ENCODE assay signal across 17 cellular contexts in the genomic region with DNA sequence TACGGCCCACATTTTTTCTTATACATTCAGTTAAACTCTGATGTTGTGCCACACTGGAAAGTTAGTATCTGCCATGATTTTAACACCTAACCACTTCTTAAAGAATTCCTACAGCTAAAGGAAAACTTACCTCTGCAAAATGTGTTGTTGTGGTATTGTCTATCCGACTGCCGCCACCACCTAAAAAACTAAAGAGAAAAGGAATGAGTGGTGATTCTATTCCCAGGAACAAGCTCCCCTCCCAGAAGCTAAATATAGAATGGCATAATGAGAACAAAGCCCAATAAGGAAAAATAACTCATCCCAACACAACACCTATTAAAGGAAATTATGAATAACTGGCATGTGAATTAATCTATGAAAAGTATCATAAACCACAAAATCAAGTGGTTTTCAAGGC. TPM values are rescaled to one million over a fixed set of nuclear protein-coding genes. Genes with fewer than 3 reads are reported as not detected.
DNase-seq lines count a peak whose midpoint lies in the region; ATAC-seq and TF ChIP-seq lines count a peak whose summit lies in the region.
"Had no signal": no experiment of that assay in that cellular context is flagged by ENCODE, and none has a peak within 500 bp of the region (broad histone marks: within the 10 kb centered on the region; RNA-seq: fewer than 3 reads in every experiment).

No MANE protein-coding gene starts in this region.

- ATAC-seq in Panc1 = no peak
- no peak for ATAC-seq in HG03025 (IDR thresholded peaks at IDR 0.05; ENCODE audit: low FRiP score, unreplicated experiment)
- ATAC-seq in HG02938 (IDR thresholded peaks at IDR 0.05; ENCODE audit: unreplicated experiment) = no peak
- ATAC-seq: esophagus mucosa, PC-3 had no signal

- TF ChIP-seq CTCF in Panc1 (IDR thresholded peaks at IDR 0.05) (no peak), thyroid gland (IDR thresholded peaks at IDR 0.05) (no peak)

- CTCF ChIA-PET in Panc1 (lab: Charles Lee) = no interaction called here

- no peak overlapping the region for H3K4me3 ChIP-seq in Panc1 (ENCODE audit: low read depth in 2 of 2, low read length in 2 of 2)
- H3K4me3 ChIP-seq in muscle layer of duodenum (ENCODE audit: low read depth in 1 of 2, low read length in 2 of 2) = peak overlapping the region; percentile 33 to 55
- no peak overlapping the region for H3K4me3 ChIP-seq in thyroid gland (replicated peaks in 1 of 3)
- H3K4me3 ChIP-seq: prostate gland, spleen had no signal

- H3K27ac ChIP-seq in Panc1 (ENCODE audit: low read length) (peak overlapping the region; percentile 31; the same call in 1 of the 2 replicates), muscle layer of duodenum (ENCODE audit: low read length) (peak overlapping the region; percentile 70), thyroid gland (peak overlapping the region in 2 of 3 donors; percentile 27 to 44)

- no peak for TF ChIP-seq POLR2A in thyroid gland (IDR thresholded peaks at IDR 0.05)

- intact Hi-C loops in Panc1 (cut with micrococcal nuclease; ENCODE audit: unreplicated experiment) = no loop called here
- intact Hi-C loops in thyroid gland (cut with DNase I) = no loop called here

- H3K4me1 ChIP-seq in Panc1 (ENCODE audit: control insufficient read depth, insufficient read depth, low read length) (peaks cover 35% of the 10 kb centered on the region), muscle layer of duodenum (ENCODE audit: control insufficient read depth in 1 of 2, insufficient read depth in 2 of 2, low read length in 2 of 2) (peaks cover 6 to 12% of the 10 kb centered on the region in 2 donors), thyroid gland (peaks cover 8 to 29% of the 10 kb centered on the region in 2 donors)
- H3K4me1 ChIP-seq: prostate gland had no signal

- DNase-seq in Panc1 (ENCODE audit: low read depth, low spot score) (no peak), dermis microvascular lymphatic vessel endothelial cell (ENCODE audit: low read depth in 2 of 2) (peak; percentile 25 to 39), thyroid gland (no peak), NCI-H187 treated with DMSO at 0.1 percent for 48 hours (lab: John Stamatoyannopoulos, UW) (no peak)
- DNase-seq: activated effector memory CD4-positive, alpha-beta T cell treated with Interleukin-2 at 50 U/mL for 16 hours; effector CD4-positive, alpha-beta T cell; KBM-7; NCI-H187; NCI-H2227 treated with DMSO at 0.1 percent for 48 hours; PC-3; spleen; stimulated activated CD8-positive, alpha-beta memory T cell treated with anti-CD3 and anti-CD28 coated beads, Interleukin-4, amount 100 ng/mL, for 48 hours had no signal

- H3K27me3 ChIP-seq in Panc1 (ENCODE audit: control insufficient read depth, insufficient read depth, low read length) (no peaks in the 10 kb centered on the region), muscle layer of duodenum (ENCODE audit: low read depth, low read length) (no peaks in the 10 kb centered on the region), thyroid gland (no peaks in the 10 kb centered on the region)
- H3K27me3 ChIP-seq: spleen had no signal

- POLR2A ChIA-PET in Panc1 (lab: Charles Lee) = no interaction called here

- in situ Hi-C loops in Panc1 (cut with HindIII; ENCODE audit: low pct_unique_long_range_greater_than_20kb, low sequenced_read_pairs) = no loop called here

- H3K36me3 ChIP-seq in Panc1 (ENCODE audit: control insufficient read depth, insufficient read depth, low read length) = no peaks in the 10 kb centered on the region
- peaks cover 7 to 8% of the 10 kb centered on the region in 2 donors for H3K36me3 ChIP-seq in muscle layer of duodenum (ENCODE audit: control insufficient read depth in 1 of 2, insufficient read depth in 2 of 2, low read length in 2 of 2)
- peaks cover 0 to 5% of the 10 kb centered on the region in 2 donors for H3K36me3 ChIP-seq in thyroid gland
- H3K36me3 ChIP-seq: prostate gland had no signal

- 86 to 91% methylated on average over 3 of the region's 3 CpGs for WGBS in thyroid gland, 2 donors

- no TSS peak for BruUV-seq in Panc1 (replicated peaks; lab: Mats Ljungman, UMichigan)

- H3K9me3 ChIP-seq in Panc1 (ENCODE audit: control insufficient read depth, insufficient read depth, low read depth, low read length) (no peaks in the 10 kb centered on the region), muscle layer of duodenum (ENCODE audit: control insufficient read depth in 1 of 2, low read length in 2 of 2) (no peaks in the 10 kb centered on the region), thyroid gland (no peaks in the 10 kb centered on the region)
- H3K9me3 ChIP-seq: prostate gland, spleen had no signal

RNA-seq across cellular contexts. Expression of a gene that starts 39.5 kb away (rescaled TPM):
- total RNA-seq in Panc1 (2021; ENCODE audit: unreplicated experiment) (14.5 TPM), dermis microvascular lymphatic vessel endothelial cell (10.4 and 12.8 TPM in 2 replicates), thyroid gland (10 to 100 TPM; 17.2 to 33.9 (median 25.4) TPM)
- 6.5 TPM for polyA plus RNA-seq in Panc1 (2012; ENCODE audit: insufficient read length)

RNA-seq across cellular contexts. Expression of a gene that starts 39.6 kb away (rescaled TPM):
- total RNA-seq in Panc1 (2021; ENCODE audit: unreplicated experiment) (35.1 TPM), dermis microvascular lymphatic vessel endothelial cell (21.2 and 25.7 TPM in 2 replicates), thyroid gland (10 to 100 TPM; 28.0 to 36.5 (median 32.7) TPM)
- 23.8 TPM for polyA plus RNA-seq in Panc1 (2012; ENCODE audit: insufficient read length)

Comparison
In these comparisons a context has a peak if more than half of its experiments do, and no peak if none do; other contexts are left out.
1. DNase-seq: peak in dermis microvascular lymphatic vessel endothelial cell (2 of 2); none in Panc1 (single experiment), thyroid gland (0 of 2) and NCI-H187 treated with DMSO at 0.1 percent for 48 hours (single experiment).
2. H3K4me3 ChIP-seq: peak in muscle layer of duodenum (2 of 2); none in Panc1 (0 of 2) and thyroid gland (0 of 3).
3. Peak in every context shown above with its lines, with median percentiles within 50 percentile points of each other: H3K27ac ChIP-seq.